15 cellular contexts compared by ENCODE assay signal in the genomic region with DNA sequence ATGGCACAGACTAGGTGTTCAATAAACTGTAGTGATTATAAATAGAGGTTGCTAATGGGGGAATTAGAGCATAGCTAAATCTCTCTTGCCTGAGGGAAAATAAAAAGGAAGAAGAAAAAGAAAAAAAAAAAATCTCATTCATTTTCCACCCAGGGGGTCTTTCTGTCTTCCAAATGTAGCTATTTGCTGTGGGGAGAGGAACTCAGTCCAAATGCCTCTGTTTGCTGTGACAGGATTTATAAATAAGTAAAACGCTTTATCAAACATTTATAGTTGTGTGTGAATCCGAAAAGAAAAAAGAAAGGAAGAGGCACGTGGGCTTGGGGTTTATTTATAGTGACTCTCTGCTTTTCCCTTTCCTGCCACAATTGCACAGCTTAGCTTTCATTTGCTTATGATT.
DNase-seq lines count a peak whose midpoint lies in the region; ATAC-seq and TF ChIP-seq lines count a peak whose summit lies in the region.
"Had no signal": no experiment of that assay in that cellular context is flagged by ENCODE, and none has a peak within 500 bp of the region (broad histone marks: within the 10 kb centered on the region; RNA-seq: fewer than 3 reads in every experiment).

No MANE protein-coding gene starts in this region.

- H3K4me2 ChIP-seq in BLaER1 = peak overlapping the region; percentile 71

- no peaks in the 10 kb centered on the region for H3K36me3 Mint-ChIP-seq in endothelial cell (ENCODE audit: low read depth, unreplicated experiment)
- no peaks in the 10 kb centered on the region for H3K36me3 Mint-ChIP-seq in natural killer cell treated with Interleukin-12 subunit alpha and Interleukin-12 subunit beta and Interleukin-15 and Interleukin-18, amount 100 ng/mL, for 72 hours
- H3K36me3 Mint-ChIP-seq: CD4-positive, alpha-beta memory T cell had no signal

- no peak for TF ChIP-seq CTCF in endothelial cell (IDR thresholded peaks at IDR 0.05; ENCODE audit: unreplicated experiment)

- no peak for ATAC-seq in HG03469 (IDR thresholded peaks at IDR 0.05; ENCODE audit: unreplicated experiment)
- no peak for ATAC-seq in natural killer cell treated with Interleukin-12 subunit alpha and Interleukin-12 subunit beta and Interleukin-15 and Interleukin-18, amount 100 ng/mL, for 72 hours
- ATAC-seq: HCT116 had no signal

- H3K4me1 ChIP-seq in BLaER1 = peaks cover 18% of the 10 kb centered on the region

- no peaks in the 10 kb centered on the region for H3K27me3 ChIP-seq in BLaER1

- no peaks in the 10 kb centered on the region for H3K27me3 Mint-ChIP-seq in endothelial cell (ENCODE audit: unreplicated experiment)
- no peaks in the 10 kb centered on the region for H3K27me3 Mint-ChIP-seq in natural killer cell treated with Interleukin-12 subunit alpha and Interleukin-12 subunit beta and Interleukin-15 and Interleukin-18, amount 100 ng/mL, for 72 hours

- H3K9me3 Mint-ChIP-seq in endothelial cell (ENCODE audit: unreplicated experiment) = no peaks in the 10 kb centered on the region
- H3K9me3 Mint-ChIP-seq in natural killer cell treated with Interleukin-12 subunit alpha and Interleukin-12 subunit beta and Interleukin-15 and Interleukin-18, amount 100 ng/mL, for 72 hours = peaks cover 13% of the 10 kb centered on the region

- H3K4me3 ChIP-seq in BLaER1 = 0 out of 2 replicates have a peak overlapping the region, but pooled peaks have one; percentile 26

- no peaks in the 10 kb centered on the region for H4K20me1 ChIP-seq in BLaER1

- peak overlapping the region; percentile 13 for H3K27ac Mint-ChIP-seq in endothelial cell (ENCODE audit: unreplicated experiment)
- H3K27ac Mint-ChIP-seq in natural killer cell treated with Interleukin-12 subunit alpha and Interleukin-12 subunit beta and Interleukin-15 and Interleukin-18, amount 100 ng/mL, for 72 hours = no peak overlapping the region
- H3K27ac Mint-ChIP-seq: CD4-positive, alpha-beta memory T cell had no signal

- H3K36me3 ChIP-seq in BLaER1 = no peaks in the 10 kb centered on the region

- H3K27ac ChIP-seq in BLaER1 = peak overlapping the region; percentile 36
- H3K27ac ChIP-seq: C4-2B had no signal

- no peak overlapping the region for H3K4me3 Mint-ChIP-seq in endothelial cell (ENCODE audit: unreplicated experiment)
- no peak overlapping the region for H3K4me3 Mint-ChIP-seq in natural killer cell treated with Interleukin-12 subunit alpha and Interleukin-12 subunit beta and Interleukin-15 and Interleukin-18, amount 100 ng/mL, for 72 hours
- H3K4me3 Mint-ChIP-seq: CD4-positive, alpha-beta memory T cell had no signal

- no peaks in the 10 kb centered on the region for H3K9me3 ChIP-seq in BLaER1

- peak; percentile 49 for DNase-seq in NCI-H146 (lab: John Stamatoyannopoulos, UW)
- DNase-seq in endothelial cell (ENCODE audit: low spot score) = no peak
- peak; percentile 53 for DNase-seq in retina
- no peak for DNase-seq in activated T-cell treated with anti-CD3 and anti-CD28 coated beads for 4 hours
- DNase-seq in natural killer cell treated with Interleukin-12 subunit alpha and Interleukin-12 subunit beta and Interleukin-15 and Interleukin-18, amount 100 ng/mL, for 72 hours (ENCODE audit: low spot score) = no peak
- DNase-seq: 8988T; ACHN; CD4-positive, alpha-beta memory T cell; DMS79; IMR-90; KBM-7 had no signal

- peaks cover 10% of the 10 kb centered on the region for H3K4me1 Mint-ChIP-seq in endothelial cell (ENCODE audit: unreplicated experiment)
- H3K4me1 Mint-ChIP-seq in natural killer cell treated with Interleukin-12 subunit alpha and Interleukin-12 subunit beta and Interleukin-15 and Interleukin-18, amount 100 ng/mL, for 72 hours (ENCODE audit: low read depth in 2 of 2) = no peaks in the 10 kb centered on the region
- H3K4me1 Mint-ChIP-seq: CD4-positive, alpha-beta memory T cell had no signal

- peak overlapping the region; percentile 50 for H3K9ac ChIP-seq in BLaER1

Comparison
In these comparisons a context has a peak if more than half of its experiments do, and no peak if none do; other contexts are left out.
1. DNase-seq: peak in NCI-H146 (single experiment) and retina (single experiment); none in endothelial cell (single experiment), activated T-cell treated with anti-CD3 and anti-CD28 coated beads for 4 hours (single experiment) and natural killer cell treated with Interleukin-12 subunit alpha and Interleukin-12 subunit beta and Interleukin-15 and Interleukin-18, amount 100 ng/mL, for 72 hours (single experiment).